ENCODE assay signal across 18 cellular contexts in the genomic region with DNA sequence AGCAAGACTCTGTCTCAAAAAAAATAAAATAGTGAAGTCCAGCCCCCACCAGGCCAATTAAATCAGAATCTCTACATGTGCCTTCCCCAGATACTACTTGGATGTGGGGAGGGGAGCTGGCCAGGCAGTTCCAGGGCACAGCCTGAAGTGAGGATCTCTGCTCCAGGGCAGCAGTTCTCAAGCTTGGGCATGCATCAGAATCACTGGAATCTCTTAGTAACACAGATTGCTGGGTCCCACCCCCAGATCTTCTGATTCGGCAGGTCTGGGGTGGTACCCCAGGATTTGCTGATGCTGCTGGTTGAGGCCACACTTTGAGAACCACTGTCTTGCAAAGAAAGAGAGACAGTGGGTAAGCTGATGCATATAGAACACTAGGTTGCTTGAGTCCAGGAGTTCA. TPM values are rescaled to one million over a fixed set of nuclear protein-coding genes. Genes with fewer than 3 reads are reported as not detected.
"Had no signal": no experiment of that assay in that cellular context is flagged by ENCODE, and none has a peak within 500 bp of the region (broad histone marks: within the 10 kb centered on the region; RNA-seq: fewer than 3 reads in every experiment).

No MANE protein-coding gene starts in this region.

- H3K4me3 ChIP-seq: coronary artery, esophagus muscularis mucosa, mucosa of descending colon, sigmoid colon, skin epidermis, stomach, thoracic aorta, transverse colon had no signal

- H3K9me3 ChIP-seq: esophagus muscularis mucosa, mucosa of descending colon, neutrophil, sigmoid colon, stomach, thoracic aorta, transverse colon had no signal

- H3K27ac ChIP-seq: coronary artery, epithelial cell of prostate, neutrophil, thoracic aorta, transverse colon had no signal

- H3K4me3 Mint-ChIP-seq: endodermal cell; naive thymus-derived CD8-positive, alpha-beta T cell had no signal

- H3K27ac Mint-ChIP-seq: endodermal cell had no signal

- H3K36me3 Mint-ChIP-seq: naive thymus-derived CD8-positive, alpha-beta T cell had no signal

- FAIRE-seq: urothelium cell line had no signal

- H3K36me3 ChIP-seq: esophagus muscularis mucosa, neutrophil, sigmoid colon, stomach, thoracic aorta, transverse colon had no signal

- H3K9me3 Mint-ChIP-seq: endodermal cell; naive thymus-derived CD8-positive, alpha-beta T cell had no signal

- DNase-seq: effector CD4-positive, alpha-beta T cell; sigmoid colon; stimulated activated CD4-positive, alpha-beta T cell treated with anti-CD3 and anti-CD28 coated beads, Interleukin-12 subunit alpha, Interleukin-12 subunit beta, amount 100 ng/mL, for 4 hours; stimulated activated naive CD4-positive, alpha-beta T cell; stomach had no signal

- H3K4me1 ChIP-seq: sigmoid colon, transverse colon had no signal

- H3K4me1 Mint-ChIP-seq: endodermal cell had no signal

- ATAC-seq: naive thymus-derived CD8-positive, alpha-beta T cell had no signal

- H3K27me3 ChIP-seq: esophagus muscularis mucosa, sigmoid colon, transverse colon had no signal

RNA-seq across cellular contexts. Expression of a gene that starts 8.3 kb away (rescaled TPM):
- total RNA-seq: chondrocyte; naive thymus-derived CD8-positive, alpha-beta T cell had no signal
- polyA plus RNA-seq: naive thymus-derived CD8-positive, alpha-beta T cell; neural cell had no signal
